35 cellular contexts compared by ENCODE assay signal in the genomic region with DNA sequence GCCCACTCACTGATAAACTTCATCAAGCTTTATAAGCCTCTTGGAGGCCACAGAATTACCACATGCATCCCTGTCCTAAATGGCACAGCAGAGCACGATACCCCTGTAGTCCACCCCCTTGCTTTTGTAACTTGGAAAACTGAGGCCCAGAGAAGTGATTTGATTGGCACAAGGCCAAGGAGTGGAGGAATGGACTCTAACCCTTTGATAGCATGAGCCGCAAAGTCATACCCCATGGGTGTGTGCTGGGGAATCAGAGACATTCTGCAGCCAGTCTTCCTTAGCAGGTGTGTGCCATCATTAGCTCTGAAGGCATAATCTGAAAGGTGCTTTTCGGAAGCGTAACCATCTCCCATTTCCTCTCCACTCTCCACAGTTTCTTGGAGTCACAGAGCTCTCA.
"Had no signal": no experiment of that assay in that cellular context is flagged by ENCODE, and none has a peak within 500 bp of the region (broad histone marks: within the 10 kb centered on the region; RNA-seq: fewer than 3 reads in every experiment).

No MANE protein-coding gene starts in this region.

- FAIRE-seq: RCC 7860 had no signal

- H3K4me3 ChIP-seq: ascending aorta, PC-9 had no signal

- H3K36me3 Mint-ChIP-seq: activated CD8-positive, alpha-beta memory T cell treated with anti-CD3 and anti-CD28 coated beads, Interleukin-2, amount 10 ng/mL, durations not matched to agents 7 days and 5 days had no signal

- H3K9me3 Mint-ChIP-seq: activated CD4-positive, alpha-beta memory T cell treated with anti-CD3 and anti-CD28 coated beads, Interleukin-2, amount 10 ng/mL, durations not matched to agents 7 days and 5 days; activated naive CD8-positive, alpha-beta T cell treated with anti-CD3 and anti-CD28 coated beads for 36 hours; activated T-helper 17 cell treated with anti-CD3 and anti-CD28 coated beads, Interleukin-2, amount 50 U/mL, for 72 hours had no signal

- H3K27ac Mint-ChIP-seq: activated CD4-positive, alpha-beta memory T cell treated with anti-CD3 and anti-CD28 coated beads, Interleukin-2, amount 10 ng/mL, durations not matched to agents 7 days and 5 days; activated CD8-positive, alpha-beta memory T cell treated with anti-CD3 and anti-CD28 coated beads, Interleukin-2, amount 10 ng/mL, durations not matched to agents 7 days and 5 days; activated naive CD8-positive, alpha-beta T cell treated with anti-CD3 and anti-CD28 coated beads for 36 hours; activated T-helper 17 cell treated with anti-CD3 and anti-CD28 coated beads, Interleukin-2, amount 50 U/mL, for 72 hours had no signal

- H3K4me1 Mint-ChIP-seq: activated naive CD8-positive, alpha-beta T cell treated with anti-CD3 and anti-CD28 coated beads for 36 hours; activated T-helper 17 cell treated with anti-CD3 and anti-CD28 coated beads, Interleukin-2, amount 50 U/mL, for 72 hours had no signal

- H3K9me3 ChIP-seq: ascending aorta had no signal

- H3K36me3 ChIP-seq: ascending aorta, WERI-Rb-1 had no signal

- ATAC-seq: activated CD8-positive, alpha-beta memory T cell treated with anti-CD3 and anti-CD28 coated beads, Interleukin-2, amount 10 ng/mL, durations not matched to agents 7 days and 5 days; activated T-helper 17 cell treated with anti-CD3 and anti-CD28 coated beads, Interleukin-2, amount 50 U/mL, for 72 hours; Right ventricle myocardium inferior had no signal

- H3K4me3 Mint-ChIP-seq: activated CD4-positive, alpha-beta memory T cell treated with anti-CD3 and anti-CD28 coated beads, Interleukin-2, amount 10 ng/mL, durations not matched to agents 7 days and 5 days; activated CD8-positive, alpha-beta memory T cell treated with anti-CD3 and anti-CD28 coated beads, Interleukin-2, amount 10 ng/mL, durations not matched to agents 7 days and 5 days; activated naive CD8-positive, alpha-beta T cell treated with anti-CD3 and anti-CD28 coated beads for 36 hours; activated T-helper 17 cell treated with anti-CD3 and anti-CD28 coated beads, Interleukin-2, amount 50 U/mL, for 72 hours had no signal

- DNase-seq: activated CD4-positive, alpha-beta memory T cell treated with anti-CD3 and anti-CD28 coated beads, Interleukin-2, amount 10 ng/mL, durations not matched to agents 7 days and 5 days; activated CD4-positive, alpha-beta T cell treated with anti-CD3 and anti-CD28 coated beads for 1 hour; activated CD4-positive, alpha-beta T cell treated with anti-CD3 and anti-CD28 coated beads for 48 hours; activated CD4-positive, CD25-positive, alpha-beta regulatory T cell; activated CD8-positive, alpha-beta memory T cell treated with anti-CD3 and anti-CD28 coated beads for 24 hours; activated CD8-positive, alpha-beta memory T cell treated with anti-CD3 and anti-CD28 coated beads, Interleukin-2, amount 10 ng/mL, durations not matched to agents 7 days and 5 days; activated CD8-positive, alpha-beta memory T cell treated with anti-CD3 and anti-CD28 coated beads, Interleukin-2, amount 50 U/mL, for 48 hours; activated effector memory CD4-positive, alpha-beta T cell treated with anti-CD3 and anti-CD28 coated beads, Interleukin-2, amount 50 U/mL, for 16 hours; activated naive CD4-positive, alpha-beta T cell; activated naive CD4-positive, alpha-beta T cell treated with anti-CD3 and anti-CD28 coated beads, Interleukin-2, amount 50 U/mL, for 16 hours; activated naive CD8-positive, alpha-beta T cell treated with anti-CD3 and anti-CD28 coated beads for 36 hours; activated T-cell treated with anti-CD3 and anti-CD28 coated beads, Interleukin-2, amount 50 U/mL, for 48 hours; amygdala; NCI-H1092 treated with DMSO at 0.1 percent for 48 hours; NCI-H1417; NCI-H146; NCI-H187; NCI-H2029 treated with DMSO at 0.1 percent for 48 hours; NCI-H2107; NCI-H2171; NCI-H510A; NCI-H526; NCI-H748 treated with DMSO at 0.1 percent for 48 hours; NK-92 treated with Interleukin-12 subunit alpha and Interleukin-12 subunit beta, amount 100 ng/mL, for 24 hours; PC-9; SW 1271; T-helper 1 cell; T1000; WERI-Rb-1 had no signal

- H3K27ac ChIP-seq: ascending aorta, KMS-11, PC-9, RWPE1, WERI-Rb-1 had no signal

- H3K27me3 Mint-ChIP-seq: activated CD4-positive, alpha-beta memory T cell treated with anti-CD3 and anti-CD28 coated beads, Interleukin-2, amount 10 ng/mL, durations not matched to agents 7 days and 5 days; activated CD8-positive, alpha-beta memory T cell treated with anti-CD3 and anti-CD28 coated beads, Interleukin-2, amount 10 ng/mL, durations not matched to agents 7 days and 5 days; activated naive CD8-positive, alpha-beta T cell treated with anti-CD3 and anti-CD28 coated beads for 36 hours; activated T-helper 17 cell treated with anti-CD3 and anti-CD28 coated beads, Interleukin-2, amount 50 U/mL, for 72 hours had no signal

- H3K4me1 ChIP-seq: ascending aorta had no signal
